ENCODE assay signal across 17 cellular contexts in genomic region chr12:113248842-113249435, GRCh38. TPM values are rescaled to one million over a fixed set of nuclear protein-coding genes. Genes with fewer than 3 reads are reported as not detected.
A peak's percentile ranks its signal among the peaks of the same experiment; 100 is the strongest.
DNase-seq lines count a peak whose midpoint lies in the region; TF ChIP-seq lines count a peak whose summit lies in the region.
"Had no signal": no experiment of that assay in that cellular context is flagged by ENCODE, and none has a peak within 500 bp of the region (broad histone marks: within the 10 kb centered on the region; RNA-seq: fewer than 3 reads in every experiment).

No MANE protein-coding gene starts in this region.

- no peak for TF ChIP-seq CTCF in left ventricle myocardium inferior (IDR thresholded peaks at IDR 0.05; ENCODE audit: borderline replicate concordance)
- TF ChIP-seq CTCF in coronary artery (IDR thresholded peaks at IDR 0.05): no peak
- TF ChIP-seq CTCF in osteoblast (IDR thresholded peaks at IDR 0.05; ENCODE audit: extremely low read depth, low read depth, low read length): no peak
- no peak for TF ChIP-seq CTCF in tibial artery (IDR thresholded peaks at IDR 0.05)

- no peak overlapping the region for H2AFZ ChIP-seq in osteoblast (ENCODE audit: low read length)

- H3K4me1 ChIP-seq in left ventricle myocardium inferior (peaks cover 98% of the 10 kb centered on the region), osteoblast (ENCODE audit: insufficient read depth, low read length) (peaks cover 17% of the 10 kb centered on the region), tibial artery (peaks cover 3 to 78% (median 57%) of the 10 kb centered on the region in 4 donors)

- intact Hi-C loops in left ventricle myocardium inferior (cut with micrococcal nuclease): no loop called here
- intact Hi-C loops in cardiac septum (cut with DNase I): no loop called here
- intact Hi-C loops in tibial artery (cut with DNase I; ENCODE audit: low total_unique reads): no loop called here

- H3K36me3 ChIP-seq in left ventricle myocardium inferior (peaks cover 46% of the 10 kb centered on the region), osteoblast (ENCODE audit: insufficient read depth, low read length) (peaks cover 11% of the 10 kb centered on the region), tibial artery (peaks cover 7 to 29% (median 23%) of the 10 kb centered on the region in 3 donors)

- peaks cover 9% of the 10 kb centered on the region for H4K20me1 ChIP-seq in osteoblast (ENCODE audit: insufficient read depth, low read length)

- no peaks in the 10 kb centered on the region for H3K27me3 ChIP-seq in left ventricle myocardium inferior (ENCODE audit: low read depth)
- no peaks in the 10 kb centered on the region for H3K27me3 ChIP-seq in osteoblast (ENCODE audit: insufficient read depth, low read length)
- no peaks in the 10 kb centered on the region for H3K27me3 ChIP-seq in tibial artery
- H3K27me3 ChIP-seq: right lobe of liver had no signal

- DNase-seq in left ventricle myocardium inferior (no peak), cardiac septum (ENCODE audit: low spot score) (no peak), coronary artery (ENCODE audit: low spot score) (no peak), osteoblast (ENCODE audit: insufficient read length, low spot score, missing footprints) (peak; percentile 18), tibial artery (no peak), mesenteric fat pad (ENCODE audit: low spot score) (no peak), NCI-H1092 treated with DMSO at 0.1 percent for 48 hours (lab: John Stamatoyannopoulos, UW) (no peak), COR-L47 (lab: John Stamatoyannopoulos, UW) (no peak)
- DNase-seq: activated CD4-positive, alpha-beta memory T cell treated with anti-CD3 and anti-CD28 coated beads for 36 hours; activated gamma-delta T cell; H7; NCI-H1417; NCI-H510A; SK-N-SH had no signal

- peaks cover 12% of the 10 kb centered on the region for H3K9me3 ChIP-seq in left ventricle myocardium inferior (replicated peaks)
- peaks cover 2% of the 10 kb centered on the region for H3K9me3 ChIP-seq in osteoblast (ENCODE audit: low read depth, low read length)
- peaks cover 0 to 6% (median 0%) of the 10 kb centered on the region in 3 donors for H3K9me3 ChIP-seq in tibial artery
- H3K9me3 ChIP-seq: right lobe of liver, SK-N-SH had no signal

- no peaks in the 10 kb centered on the region for H3K79me2 ChIP-seq in osteoblast (ENCODE audit: insufficient read depth, low read length)

- H3K27ac ChIP-seq in left ventricle myocardium inferior (replicated peaks): peak overlapping the region; percentile 99
- H3K27ac ChIP-seq in coronary artery: peak overlapping the region; percentile 85 to 96
- no peak overlapping the region for H3K27ac ChIP-seq in osteoblast (ENCODE audit: low read depth, low read length)
- H3K27ac ChIP-seq in tibial artery: peak overlapping the region; percentile 82 to 97
- H3K27ac ChIP-seq: BLaER1 treated with 17β-estradiol and CSF1 and Interleukin-3, amounts not matched to agents 10 nM and 100 nM; HL-60; right lobe of liver had no signal

- H3K4me3 ChIP-seq in left ventricle myocardium inferior: no peak overlapping the region
- no peak overlapping the region for H3K4me3 ChIP-seq in coronary artery
- H3K4me3 ChIP-seq in osteoblast (ENCODE audit: insufficient read depth, low read length): no peak overlapping the region
- H3K4me3 ChIP-seq in tibial artery: no peak overlapping the region
- H3K4me3 ChIP-seq: BLaER1 treated with 17β-estradiol and CSF1 and Interleukin-3, amounts not matched to agents 10 nM and 100 nM; right lobe of liver had no signal

- no peak overlapping the region for H3K4me2 ChIP-seq in osteoblast (ENCODE audit: insufficient read depth, low read length)
- H3K4me2 ChIP-seq: BLaER1 treated with 17β-estradiol and CSF1 and Interleukin-3, amounts not matched to agents 10 nM and 100 nM; SK-N-SH had no signal

RNA-seq across cellular contexts. Expression of gene TPCN1, which starts 27.7 kb away (rescaled TPM):
- 153 TPM for total RNA-seq in left ventricle myocardium inferior
- total RNA-seq in cardiac septum: 77.1 TPM
- total RNA-seq in osteoblast: 25.7 and 28.9 TPM in 2 replicates
- total RNA-seq in mesenteric fat pad: 37.1 TPM
